In genomic region chr1:47840338-47840737, GRCh38 we compare ENCODE assay signal across 27 cellular contexts.
"Had no signal": no experiment of that assay in that cellular context is flagged by ENCODE, and none has a peak within 500 bp of the region (broad histone marks: within the 10 kb centered on the region; RNA-seq: fewer than 3 reads in every experiment).

No MANE protein-coding gene starts in this region.

- H3K27ac ChIP-seq: cardiac muscle cell, neutrophil, stomach, thyroid gland, VCaP had no signal

- DNase-seq: activated CD4-positive, alpha-beta T cell treated with anti-CD3 and anti-CD28 coated beads for 4 hours; activated CD4-positive, alpha-beta T cell treated with anti-CD3 and anti-CD28 coated beads, Interleukin-2, amount 50 U/mL, for 48 hours; activated CD8-positive, alpha-beta memory T cell treated with anti-CD3 and anti-CD28 coated beads for 24 hours; activated naive CD4-positive, alpha-beta T cell; aorta; cortex of kidney; effector memory CD8-positive, alpha-beta T cell; erythroblast; hippocampal formation; midbrain; naive thymus-derived CD8-positive, alpha-beta T cell; retina; stimulated activated CD4-positive, alpha-beta T cell treated with anti-CD3 and anti-CD28 coated beads, Interleukin-15, amount 100 ng/mL, for 24 hours; stimulated activated CD4-positive, alpha-beta T cell treated with anti-CD3 and anti-CD28 coated beads, Interleukin-2, amount 100 ng/mL, for 24 hours; stimulated activated naive B cell treated with anti-CD40 and anti-IgM and Interleukin-4, amounts not matched to agents 10 μg/mL and 1 μg/mL and 100 μg/mL, for 72 hours; stomach; SW 1271; T-helper 9 cell had no signal

- H3K27me3 ChIP-seq: gastroesophageal sphincter, thyroid gland had no signal

- H3K36me3 ChIP-seq: cardiac muscle cell, gastroesophageal sphincter, neutrophil, stomach, thyroid gland had no signal

- H3K4me3 ChIP-seq: cardiac muscle cell, gastroesophageal sphincter, smooth muscle cell, stomach, thyroid gland had no signal

- FAIRE-seq: keratinocyte, TTC549 had no signal

- H3K9me3 ChIP-seq: neutrophil, thyroid gland had no signal

- ATAC-seq: effector memory CD8-positive, alpha-beta T cell; gastroesophageal sphincter; naive thymus-derived CD8-positive, alpha-beta T cell; sciatic nerve; stimulated activated naive B cell treated with anti-CD40 and anti-IgM and Interleukin-4, amounts not matched to agents 10 μg/mL and 1 μg/mL and 100 μg/mL, for 72 hours had no signal
